Comparison of ENCODE assay signal across 11 cellular contexts in genomic region chr5:36722913-36723312, GRCh38.
DNase-seq lines count a peak whose midpoint lies in the region; ATAC-seq and TF ChIP-seq lines count a peak whose summit lies in the region.
"Had no signal": no experiment of that assay in that cellular context is flagged by ENCODE, and none has a peak within 500 bp of the region (broad histone marks: within the 10 kb centered on the region; RNA-seq: fewer than 3 reads in every experiment).

No MANE protein-coding gene starts in this region.

- TF ChIP-seq POLR2A in IMR-90 (IDR thresholded peaks at IDR 0.05; ENCODE audit: low read depth, low read length) = no peak

- no peak overlapping the region for H3K27ac Mint-ChIP-seq in osteocyte (ENCODE audit: unreplicated experiment)
- no peak overlapping the region for H3K27ac Mint-ChIP-seq in H9

- no peak overlapping the region for H2BK15ac ChIP-seq in IMR-90 (ENCODE audit: low read depth, low read length)
- H2BK15ac ChIP-seq in H9 (ENCODE audit: low read depth, low read length) = no peak overlapping the region

- H3K79me2 ChIP-seq in fibroblast of lung (ENCODE audit: control insufficient read depth, insufficient read depth, low read length) (no peaks in the 10 kb centered on the region), H9 (ENCODE audit: insufficient read depth, low read length) (no peaks in the 10 kb centered on the region)

- H3K36me3 ChIP-seq in IMR-90 (ENCODE audit: control insufficient read depth, insufficient read depth, low read length) = no peaks in the 10 kb centered on the region
- H3K36me3 ChIP-seq in fibroblast of lung (ENCODE audit: control insufficient read depth, insufficient read depth, low read length) = no peaks in the 10 kb centered on the region

- H3K18ac ChIP-seq in IMR-90 (ENCODE audit: low read depth, low read length) (no peak overlapping the region), H9 (ENCODE audit: insufficient read length, low read depth, low read length) (no peak overlapping the region)

- H3K27ac ChIP-seq in IMR-90 (ENCODE audit: insufficient read depth, low read length) (no peak overlapping the region), fibroblast of lung (ENCODE audit: insufficient read depth, low read length) (no peak overlapping the region), H9 (ENCODE audit: insufficient read length, low read depth, low read length) (no peak overlapping the region)

- H4K5ac ChIP-seq in IMR-90 (ENCODE audit: low read depth, low read length) (no peak overlapping the region), H9 (ENCODE audit: insufficient read length, low read depth, low read length) (no peak overlapping the region)

- H4K8ac ChIP-seq in IMR-90 (ENCODE audit: low read depth in 2 of 2, low read length in 2 of 2) (no peak overlapping the region), H9 (replicated peaks; ENCODE audit: insufficient read length, low read depth, low read length) (no peak overlapping the region)

- no peak overlapping the region for H3K56ac ChIP-seq in IMR-90 (ENCODE audit: extremely low read depth, insufficient read depth, low read length)
- no peak overlapping the region for H3K56ac ChIP-seq in H9 (ENCODE audit: insufficient read length, low read depth, low read length)

- H4K20me1 ChIP-seq in IMR-90 (ENCODE audit: insufficient read depth, low read length) (no peaks in the 10 kb centered on the region), fibroblast of lung (ENCODE audit: control insufficient read depth, extremely low read depth, insufficient read depth, low read length) (no peaks in the 10 kb centered on the region), H9 (ENCODE audit: control insufficient read depth, insufficient read depth, insufficient read length) (no peaks in the 10 kb centered on the region)

- H2AK5ac ChIP-seq in IMR-90 (ENCODE audit: low read depth, low read length) (no peak overlapping the region), H9 (ENCODE audit: insufficient read length, low read length) (no peak overlapping the region)

- no peak for TF ChIP-seq RAD21 in IMR-90 (IDR thresholded peaks at IDR 0.05; ENCODE audit: low read length)

- H4K91ac ChIP-seq in IMR-90 (ENCODE audit: insufficient read depth, low read depth, low read length) (no peak overlapping the region), H9 (ENCODE audit: insufficient read length, low read depth, low read length) (no peak overlapping the region)

- H3K4me3 ChIP-seq in IMR-90 (ENCODE audit: insufficient read depth, low read depth, low read length) = no peak overlapping the region
- no peak overlapping the region for H3K4me3 ChIP-seq in fibroblast of lung (replicated peaks in 1 of 4; ENCODE audit: control extremely low read depth in 1 of 4, insufficient read depth in 1 of 4, low read depth in 3 of 4, low read length in 4 of 4)

- H3K4me3 Mint-ChIP-seq in osteocyte (ENCODE audit: unreplicated experiment) (no peak overlapping the region), H9 (no peak overlapping the region)

- POLR2A ChIA-PET in IMR-90 (lab: Charles Lee; ENCODE audit: unreplicated experiment) = no interaction called here

- TF ChIP-seq CTCF in IMR-90 (conservative IDR thresholded peaks at IDR 0.05; ENCODE audit: low read depth, low read length) (no peak), fibroblast of lung (conservative IDR thresholded peaks at IDR 0.05 in 1 of 2, IDR thresholded peaks at IDR 0.05 in 1 of 2; ENCODE audit: low read depth in 1 of 2, low read length in 2 of 2) (no peak), osteocyte (IDR thresholded peaks at IDR 0.05) (no peak), H9 (conservative IDR thresholded peaks at IDR 0.05) (no peak)

- H2BK20ac ChIP-seq in IMR-90 (ENCODE audit: low read depth, low read length) (no peak overlapping the region), H9 (ENCODE audit: low read depth, low read length, poor library complexity, severe bottlenecking) (no peak overlapping the region)

- H3K4me1 ChIP-seq in IMR-90 (ENCODE audit: control insufficient read depth, insufficient read depth, low read length) (no peaks in the 10 kb centered on the region), fibroblast of lung (ENCODE audit: control insufficient read depth, extremely low read depth, insufficient read depth, low read length) (no peaks in the 10 kb centered on the region), H9 (ENCODE audit: insufficient read depth, low read length) (no peaks in the 10 kb centered on the region; the same call in 1 of the 2 replicates)

- H3K23ac ChIP-seq in IMR-90 (ENCODE audit: low read depth, low read length) = no peak overlapping the region
- H3K23ac ChIP-seq in H9 (ENCODE audit: insufficient read length, low read depth, low read length) = no peak overlapping the region

- no peak overlapping the region for H3K14ac ChIP-seq in IMR-90 (replicated peaks; ENCODE audit: low read depth, low read length)
- no peak overlapping the region for H3K14ac ChIP-seq in H9 (ENCODE audit: insufficient read depth, low read length)

- H2BK12ac ChIP-seq in H9 (ENCODE audit: insufficient read length, low read depth, low read length) = no peak overlapping the region

- no peak overlapping the region for H3T11ph ChIP-seq in H9 (ENCODE audit: low read length)

- H2BK5ac ChIP-seq in IMR-90 (ENCODE audit: low read depth, low read length, poor library complexity, severe bottlenecking) (no peak overlapping the region), H9 (ENCODE audit: insufficient read length, low read length) (no peak overlapping the region)

- no peaks in the 10 kb centered on the region for H3K79me1 ChIP-seq in IMR-90 (ENCODE audit: low read depth in 1 of 2, low read length in 2 of 2)
- H3K79me1 ChIP-seq in H9 (ENCODE audit: insufficient read depth, low read depth, low read length, poor library complexity, severe bottlenecking) = no peaks in the 10 kb centered on the region

- no peak overlapping the region for H2AFZ ChIP-seq in IMR-90 (replicated peaks; ENCODE audit: low read length, poor library complexity)
- H2AFZ ChIP-seq in fibroblast of lung (ENCODE audit: low read length) = no peak overlapping the region
- no peak overlapping the region for H2AFZ ChIP-seq in H9 (ENCODE audit: low read length)

- CTCF ChIA-PET in IMR-90 (lab: Yijun Ruan, JAX) = no interaction called here

- H3K4me1 Mint-ChIP-seq in osteocyte (ENCODE audit: unreplicated experiment) (peaks cover 1% of the 10 kb centered on the region), H9 (peaks cover 6 to 11% of the 10 kb centered on the region in 2 experiments; a peak in 3 of 4 replicates)

- BruUV-seq in IMR-90 (replicated peaks; lab: Mats Ljungman, UMichigan) = no TSS peak

- WGBS in IMR-90 (ENCODE audit: extremely low coverage in 2 of 2, insufficient read length in 1 of 2), 2 experiments = 40% methylated on average over 1 of the region's 6 CpGs; no CpG with 5 or more reads in 1 of the 2 experiments
- WGBS in H9 (ENCODE audit: extremely low coverage, insufficient read length, low lambda C conversion rate) = no CpG with 5 or more reads among the region's 6 CpGs

- H3K27me3 Mint-ChIP-seq in osteocyte (ENCODE audit: unreplicated experiment) (peaks cover 48% of the 10 kb centered on the region), H9 (ENCODE audit: low read depth) (peaks cover 1% of the 10 kb centered on the region; the same call in 1 of the 2 replicates)

- intact Hi-C loops in IMR-90 (cut with micrococcal nuclease) = no loop called here

- H3K4ac ChIP-seq in IMR-90 (ENCODE audit: low read depth, low read length) (no peak overlapping the region), H9 (ENCODE audit: low read depth, low read length) (no peak overlapping the region)

- in situ Hi-C loops in IMR-90 (cut with MboI; ENCODE audit: low sequenced_read_pairs) = no loop called here

- DNase-seq in EH (ENCODE audit: low read depth) = peak; percentile 7
- DNase-seq in IMR-90 = peak; percentile 10
- DNase-seq in fibroblast of lung (ENCODE audit: low read depth in 2 of 2) = peak; percentile 14 to 18
- no peak for DNase-seq in NK-92 (lab: John Stamatoyannopoulos, UW; ENCODE audit: unreplicated experiment)
- DNase-seq in activated gamma-delta T cell treated with Interleukin-2 at 50 U/mL for 16 hours = no peak
- no peak for DNase-seq in osteocyte (ENCODE audit: extremely low spot score, unreplicated experiment)
- no peak for DNase-seq in H9
- DNase-seq: DMS53, SW 1271 had no signal

- H3K9me3 Mint-ChIP-seq in osteocyte (ENCODE audit: unreplicated experiment) = no peaks in the 10 kb centered on the region
- no peaks in the 10 kb centered on the region for H3K9me3 Mint-ChIP-seq in H9

- H2BK120ac ChIP-seq in IMR-90 (ENCODE audit: low read depth, low read length) (no peak overlapping the region), H9 (ENCODE audit: low read depth, low read length, poor library complexity, severe bottlenecking) (no peak overlapping the region)

- H3K9ac ChIP-seq in IMR-90 (ENCODE audit: low read depth, low read length) (no peak overlapping the region), fibroblast of lung (ENCODE audit: insufficient read depth, low read length) (no peak overlapping the region), H9 (ENCODE audit: extremely low read depth, insufficient read length, low read length) (no peak overlapping the region)

- H3K4me2 ChIP-seq in IMR-90 (ENCODE audit: low read depth, low read length) (peak overlapping the region; percentile 55; the same call in 1 of the 2 replicates), fibroblast of lung (ENCODE audit: extremely low read depth, insufficient read depth, low read length) (no peak overlapping the region), H9 (ENCODE audit: insufficient read depth, insufficient read length, low read length) (no peak overlapping the region)

- H3K36me3 Mint-ChIP-seq in osteocyte (ENCODE audit: unreplicated experiment) (no peaks in the 10 kb centered on the region), H9 (ENCODE audit: insufficient read depth in 1 of 3, low read depth in 3 of 3) (no peaks in the 10 kb centered on the region)

- no peaks in the 10 kb centered on the region for H3K9me3 ChIP-seq in IMR-90 (ENCODE audit: control insufficient read depth, insufficient read depth, low read length)
- H3K9me3 ChIP-seq in fibroblast of lung (ENCODE audit: control insufficient read depth, insufficient read depth, low read depth, low read length) = no peaks in the 10 kb centered on the region
- H3K9me3 ChIP-seq in H9 (ENCODE audit: control insufficient read depth, low read depth, low read length) = no peaks in the 10 kb centered on the region

- no peaks in the 10 kb centered on the region for H3K9me1 ChIP-seq in IMR-90 (ENCODE audit: insufficient read depth, low read length)

- dilution Hi-C loops in IMR-90 (cut with HindIII; ENCODE audit: low sequenced_read_pairs, unreplicated experiment) = no loop called here

- H3K27me3 ChIP-seq in IMR-90 (ENCODE audit: control insufficient read depth, insufficient read depth, low read length) (peaks cover 17% of the 10 kb centered on the region), fibroblast of lung (ENCODE audit: control insufficient read depth, insufficient read depth, low read length) (peaks cover 4% of the 10 kb centered on the region), H9 (ENCODE audit: insufficient read depth, low read length) (no peaks in the 10 kb centered on the region)

- no peak overlapping the region for H2AK9ac ChIP-seq in IMR-90 (replicated peaks; ENCODE audit: low read depth, low read length, poor library complexity)

- no peaks in the 10 kb centered on the region for H3K23me2 ChIP-seq in H9 (ENCODE audit: insufficient read length, low read depth, low read length, poor library complexity, severe bottlenecking)

- ATAC-seq in GM18909 (IDR thresholded peaks at IDR 0.05; ENCODE audit: poor library complexity, unreplicated experiment) (peak; percentile 28), IMR-90 (ENCODE audit: low read depth) (no peak)
- ATAC-seq: esophagus mucosa had no signal

Comparison
In these comparisons a context has a peak if more than half of its experiments do, and no peak if none do; other contexts are left out.
1. DNase-seq: peak in EH (single experiment), IMR-90 (single experiment) and fibroblast of lung (2 of 2); none in NK-92 (single experiment), activated gamma-delta T cell treated with Interleukin-2 at 50 U/mL for 16 hours (single experiment), osteocyte (single experiment) and H9 (single experiment).